Comparison of ENCODE assay signal across 14 cellular contexts in genomic region chr3:11724615-11725339, GRCh38.
A peak's percentile ranks its signal among the peaks of the same experiment; 100 is the strongest.
DNase-seq lines count a peak whose midpoint lies in the region; ATAC-seq and TF ChIP-seq lines count a peak whose summit lies in the region.
"Had no signal": no experiment of that assay in that cellular context is flagged by ENCODE, and none has a peak within 500 bp of the region (broad histone marks: within the 10 kb centered on the region; RNA-seq: fewer than 3 reads in every experiment).

No MANE protein-coding gene starts in this region.

- intact Hi-C loops in lower lobe of right lung (cut with DNase I) (no loop called here), Calu3 (cut with micrococcal nuclease; ENCODE audit: unreplicated experiment) (no loop called here)

- ATAC-seq in GM19043 (IDR thresholded peaks at IDR 0.05; ENCODE audit: low read depth, unreplicated experiment) = peak; percentile 49
- ATAC-seq in HG02981 (IDR thresholded peaks at IDR 0.05; ENCODE audit: unreplicated experiment) = peak; percentile 62
- ATAC-seq in lower lobe of right lung = no peak
- no peak for ATAC-seq in GM19467 (IDR thresholded peaks at IDR 0.05; ENCODE audit: unreplicated experiment)
- ATAC-seq: mucosa of descending colon had no signal

- no TSS peak for BruUV-seq in Calu3 (replicated peaks; lab: Mats Ljungman, UMichigan)

- H3K4me1 ChIP-seq in lower lobe of right lung = peaks cover 8% of the 10 kb centered on the region

- peaks cover 20% of the 10 kb centered on the region for H3K4me1 Mint-ChIP-seq in T-helper 2 cell treated with Interferon-gamma antibody and Interleukin-4, amounts not matched to agents 5 μg/mL and 100 μg/mL, for 36 hours (ENCODE audit: low read depth)
- H3K4me1 Mint-ChIP-seq in Calu3 (ENCODE audit: low read depth, unreplicated experiment) = peaks cover 25% of the 10 kb centered on the region

- H3K36me3 ChIP-seq in GM06990 (ENCODE audit: control insufficient read depth, insufficient read depth, low read length) = no peaks in the 10 kb centered on the region
- H3K36me3 ChIP-seq in lower lobe of right lung = no peaks in the 10 kb centered on the region
- H3K36me3 ChIP-seq: HAP-1, MG63, thyroid gland had no signal

- H3K4me3 Mint-ChIP-seq in T-helper 2 cell treated with Interferon-gamma antibody and Interleukin-4, amounts not matched to agents 5 μg/mL and 100 μg/mL, for 36 hours = peak overlapping the region; percentile 44
- no peak overlapping the region for H3K4me3 Mint-ChIP-seq in Calu3 (ENCODE audit: low read depth, unreplicated experiment)

- H3K4me3 ChIP-seq in GM06990 (replicated peaks; ENCODE audit: low read depth, low read length) (peak overlapping the region; percentile 55), lower lobe of right lung (no peak overlapping the region)
- H3K4me3 ChIP-seq: HAP-1, MG63, mucosa of descending colon, thyroid gland had no signal

- peaks cover 38% of the 10 kb centered on the region for H3K27me3 Mint-ChIP-seq in T-helper 2 cell treated with Interferon-gamma antibody and Interleukin-4, amounts not matched to agents 5 μg/mL and 100 μg/mL, for 36 hours (ENCODE audit: low read depth)
- peaks cover 25% of the 10 kb centered on the region for H3K27me3 Mint-ChIP-seq in Calu3 (ENCODE audit: unreplicated experiment)

- no peaks in the 10 kb centered on the region for H3K27me3 ChIP-seq in GM06990 (replicated peaks; ENCODE audit: control insufficient read depth, insufficient read depth, low read length)
- no peaks in the 10 kb centered on the region for H3K27me3 ChIP-seq in lower lobe of right lung (ENCODE audit: low read depth)
- H3K27me3 ChIP-seq: MG63, thyroid gland had no signal

- no peaks in the 10 kb centered on the region for H3K9me3 Mint-ChIP-seq in T-helper 2 cell treated with Interferon-gamma antibody and Interleukin-4, amounts not matched to agents 5 μg/mL and 100 μg/mL, for 36 hours
- H3K9me3 Mint-ChIP-seq in Calu3 (ENCODE audit: low read depth, unreplicated experiment) = no peaks in the 10 kb centered on the region

- no peaks in the 10 kb centered on the region for H3K9me3 ChIP-seq in lower lobe of right lung
- H3K9me3 ChIP-seq: HAP-1, MG63, mucosa of descending colon, thyroid gland had no signal

- CTCF ChIA-PET in Calu3 (lab: Charles Lee) = no interaction called here

- H3K27ac ChIP-seq in lower lobe of right lung = no peak overlapping the region
- H3K27ac ChIP-seq: thyroid gland had no signal

- peak overlapping the region; percentile 53 for H3K27ac Mint-ChIP-seq in T-helper 2 cell treated with Interferon-gamma antibody and Interleukin-4, amounts not matched to agents 5 μg/mL and 100 μg/mL, for 36 hours
- no peak overlapping the region for H3K27ac Mint-ChIP-seq in Calu3 (ENCODE audit: unreplicated experiment)

- DNase-seq in GM06990 (ENCODE audit: extremely low read depth, insufficient read length) (peak; percentile 16), lower lobe of right lung (no peak), Calu3 (no peak)
- no peak for DNase-seq in T-helper 2 cell treated with Interferon-gamma antibody and Interleukin-4, amounts not matched to agents 5 μg/mL and 100 μg/mL, for 36 hours (ENCODE audit: low spot score)
- DNase-seq in stimulated activated CD4-positive, alpha-beta T cell treated with anti-CD3 and anti-CD28 coated beads, Interleukin-2, amount 100 ng/mL, for 48 hours = no peak
- DNase-seq: cortex of kidney, DMS 273 treated with DMSO at 0.1 percent for 48 hours, MG63, mucosa of descending colon, thyroid gland had no signal

- TF ChIP-seq CTCF in GM06990 (IDR thresholded peaks at IDR 0.05; ENCODE audit: insufficient read depth, low read length, poor library complexity, severe bottlenecking) (no peak), lower lobe of right lung (IDR thresholded peaks at IDR 0.05) (no peak), Calu3 (IDR thresholded peaks at IDR 0.05; ENCODE audit: unreplicated experiment) (no peak)

- H3K36me3 Mint-ChIP-seq in T-helper 2 cell treated with Interferon-gamma antibody and Interleukin-4, amounts not matched to agents 5 μg/mL and 100 μg/mL, for 36 hours (ENCODE audit: low read depth) = no peaks in the 10 kb centered on the region
- peaks cover 16% of the 10 kb centered on the region for H3K36me3 Mint-ChIP-seq in Calu3 (ENCODE audit: insufficient read depth, unreplicated experiment)

Comparison
In these comparisons a context has a peak if more than half of its experiments do, and no peak if none do; other contexts are left out.
1. ATAC-seq: peak in GM19043 (single experiment) and HG02981 (single experiment); none in lower lobe of right lung (0 of 2) and GM19467 (single experiment).